ENCODE assay signal across 2 cellular contexts in the genomic region with DNA sequence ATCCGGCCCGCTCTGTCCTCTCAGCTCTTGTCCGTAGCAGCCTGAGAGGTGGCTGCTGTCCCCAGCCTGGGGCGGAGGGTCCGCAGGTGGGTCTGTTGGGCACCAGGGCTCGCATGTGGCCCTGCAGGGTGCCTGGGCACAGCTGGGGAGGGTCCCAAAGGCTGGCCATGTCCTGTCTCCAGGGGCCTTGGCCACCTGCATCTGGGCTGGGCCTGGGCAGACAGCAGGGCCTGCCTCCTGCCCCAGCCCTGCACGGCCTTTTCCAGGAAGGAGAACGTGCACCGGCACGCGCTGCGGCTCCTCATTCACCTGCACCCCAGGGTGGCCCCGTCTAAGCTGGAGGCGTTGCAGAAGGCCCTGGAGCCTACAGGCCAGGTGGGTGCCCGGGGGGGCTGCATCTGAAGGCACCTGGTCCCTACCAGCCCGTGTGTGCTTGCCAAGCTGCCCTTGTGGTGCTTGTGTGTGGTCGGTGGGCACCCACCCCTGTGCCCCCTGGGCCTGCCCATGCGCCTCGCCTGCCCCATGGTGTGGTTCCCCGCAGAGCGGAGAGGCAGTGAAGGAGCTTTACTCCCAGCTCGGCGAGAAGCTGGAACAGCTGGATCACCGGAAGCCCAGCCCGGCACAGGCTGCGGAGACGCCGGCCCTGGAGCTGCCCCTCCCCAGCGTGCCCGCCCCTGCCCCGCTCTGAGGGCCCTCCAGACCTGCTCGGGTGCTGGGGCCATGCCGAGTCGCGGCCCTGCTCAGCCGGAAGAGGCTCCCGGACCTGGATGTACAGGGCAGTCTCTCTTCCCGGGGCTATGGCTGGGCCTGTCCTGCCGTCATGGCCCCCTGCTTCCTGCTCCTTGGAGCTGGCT.
TF ChIP-seq lines count a peak whose summit lies in the region.

No MANE protein-coding gene starts in this region.

TF ChIP-seq in GM23338, 12 proteins besides CTCF, POLR2A, EP300 and RAD21 (continues in another document):
- TF ChIP-seq JUNB (IDR thresholded peaks at IDR 0.05; ENCODE audit: unreplicated experiment), result no peak
- TF ChIP-seq ZNF114 (CRISPR knock-in tag; IDR thresholded peaks at IDR 0.05), result no peak
- no peak for TF ChIP-seq STAT1 (IDR thresholded peaks at IDR 0.05; ENCODE audit: unreplicated experiment)
- no peak for TF ChIP-seq ZNF331 (CRISPR knock-in tag; IDR thresholded peaks at IDR 0.05; ENCODE audit: low read depth)
- TF ChIP-seq, protein P1, sequence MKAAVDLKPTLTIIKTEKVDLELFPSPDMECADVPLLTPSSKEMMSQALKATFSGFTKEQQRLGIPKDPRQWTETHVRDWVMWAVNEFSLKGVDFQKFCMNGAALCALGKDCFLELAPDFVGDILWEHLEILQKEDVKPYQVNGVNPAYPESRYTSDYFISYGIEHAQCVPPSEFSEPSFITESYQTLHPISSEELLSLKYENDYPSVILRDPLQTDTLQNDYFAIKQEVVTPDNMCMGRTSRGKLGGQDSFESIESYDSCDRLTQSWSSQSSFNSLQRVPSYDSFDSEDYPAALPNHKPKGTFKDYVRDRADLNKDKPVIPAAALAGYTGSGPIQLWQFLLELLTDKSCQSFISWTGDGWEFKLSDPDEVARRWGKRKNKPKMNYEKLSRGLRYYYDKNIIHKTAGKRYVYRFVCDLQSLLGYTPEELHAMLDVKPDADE (IDR thresholded peaks at IDR 0.05), result no peak
- TF ChIP-seq EZH2phosphoT487 (IDR thresholded peaks at IDR 0.05; ENCODE audit: unreplicated experiment), result no peak
- TF ChIP-seq NANOG (IDR thresholded peaks at IDR 0.05; ENCODE audit: borderline replicate concordance), result no peak
- TF ChIP-seq CREB1 (CRISPR knock-in tag; IDR thresholded peaks at IDR 0.05; ENCODE audit: low read depth), result no peak
- TF ChIP-seq EZH2 (IDR thresholded peaks at IDR 0.05; ENCODE audit: low read depth, unreplicated experiment), result no peak
- TF ChIP-seq POLR2AphosphoS5 (IDR thresholded peaks at IDR 0.05; ENCODE audit: low read depth), result no peak
- TF ChIP-seq, protein P2, sequence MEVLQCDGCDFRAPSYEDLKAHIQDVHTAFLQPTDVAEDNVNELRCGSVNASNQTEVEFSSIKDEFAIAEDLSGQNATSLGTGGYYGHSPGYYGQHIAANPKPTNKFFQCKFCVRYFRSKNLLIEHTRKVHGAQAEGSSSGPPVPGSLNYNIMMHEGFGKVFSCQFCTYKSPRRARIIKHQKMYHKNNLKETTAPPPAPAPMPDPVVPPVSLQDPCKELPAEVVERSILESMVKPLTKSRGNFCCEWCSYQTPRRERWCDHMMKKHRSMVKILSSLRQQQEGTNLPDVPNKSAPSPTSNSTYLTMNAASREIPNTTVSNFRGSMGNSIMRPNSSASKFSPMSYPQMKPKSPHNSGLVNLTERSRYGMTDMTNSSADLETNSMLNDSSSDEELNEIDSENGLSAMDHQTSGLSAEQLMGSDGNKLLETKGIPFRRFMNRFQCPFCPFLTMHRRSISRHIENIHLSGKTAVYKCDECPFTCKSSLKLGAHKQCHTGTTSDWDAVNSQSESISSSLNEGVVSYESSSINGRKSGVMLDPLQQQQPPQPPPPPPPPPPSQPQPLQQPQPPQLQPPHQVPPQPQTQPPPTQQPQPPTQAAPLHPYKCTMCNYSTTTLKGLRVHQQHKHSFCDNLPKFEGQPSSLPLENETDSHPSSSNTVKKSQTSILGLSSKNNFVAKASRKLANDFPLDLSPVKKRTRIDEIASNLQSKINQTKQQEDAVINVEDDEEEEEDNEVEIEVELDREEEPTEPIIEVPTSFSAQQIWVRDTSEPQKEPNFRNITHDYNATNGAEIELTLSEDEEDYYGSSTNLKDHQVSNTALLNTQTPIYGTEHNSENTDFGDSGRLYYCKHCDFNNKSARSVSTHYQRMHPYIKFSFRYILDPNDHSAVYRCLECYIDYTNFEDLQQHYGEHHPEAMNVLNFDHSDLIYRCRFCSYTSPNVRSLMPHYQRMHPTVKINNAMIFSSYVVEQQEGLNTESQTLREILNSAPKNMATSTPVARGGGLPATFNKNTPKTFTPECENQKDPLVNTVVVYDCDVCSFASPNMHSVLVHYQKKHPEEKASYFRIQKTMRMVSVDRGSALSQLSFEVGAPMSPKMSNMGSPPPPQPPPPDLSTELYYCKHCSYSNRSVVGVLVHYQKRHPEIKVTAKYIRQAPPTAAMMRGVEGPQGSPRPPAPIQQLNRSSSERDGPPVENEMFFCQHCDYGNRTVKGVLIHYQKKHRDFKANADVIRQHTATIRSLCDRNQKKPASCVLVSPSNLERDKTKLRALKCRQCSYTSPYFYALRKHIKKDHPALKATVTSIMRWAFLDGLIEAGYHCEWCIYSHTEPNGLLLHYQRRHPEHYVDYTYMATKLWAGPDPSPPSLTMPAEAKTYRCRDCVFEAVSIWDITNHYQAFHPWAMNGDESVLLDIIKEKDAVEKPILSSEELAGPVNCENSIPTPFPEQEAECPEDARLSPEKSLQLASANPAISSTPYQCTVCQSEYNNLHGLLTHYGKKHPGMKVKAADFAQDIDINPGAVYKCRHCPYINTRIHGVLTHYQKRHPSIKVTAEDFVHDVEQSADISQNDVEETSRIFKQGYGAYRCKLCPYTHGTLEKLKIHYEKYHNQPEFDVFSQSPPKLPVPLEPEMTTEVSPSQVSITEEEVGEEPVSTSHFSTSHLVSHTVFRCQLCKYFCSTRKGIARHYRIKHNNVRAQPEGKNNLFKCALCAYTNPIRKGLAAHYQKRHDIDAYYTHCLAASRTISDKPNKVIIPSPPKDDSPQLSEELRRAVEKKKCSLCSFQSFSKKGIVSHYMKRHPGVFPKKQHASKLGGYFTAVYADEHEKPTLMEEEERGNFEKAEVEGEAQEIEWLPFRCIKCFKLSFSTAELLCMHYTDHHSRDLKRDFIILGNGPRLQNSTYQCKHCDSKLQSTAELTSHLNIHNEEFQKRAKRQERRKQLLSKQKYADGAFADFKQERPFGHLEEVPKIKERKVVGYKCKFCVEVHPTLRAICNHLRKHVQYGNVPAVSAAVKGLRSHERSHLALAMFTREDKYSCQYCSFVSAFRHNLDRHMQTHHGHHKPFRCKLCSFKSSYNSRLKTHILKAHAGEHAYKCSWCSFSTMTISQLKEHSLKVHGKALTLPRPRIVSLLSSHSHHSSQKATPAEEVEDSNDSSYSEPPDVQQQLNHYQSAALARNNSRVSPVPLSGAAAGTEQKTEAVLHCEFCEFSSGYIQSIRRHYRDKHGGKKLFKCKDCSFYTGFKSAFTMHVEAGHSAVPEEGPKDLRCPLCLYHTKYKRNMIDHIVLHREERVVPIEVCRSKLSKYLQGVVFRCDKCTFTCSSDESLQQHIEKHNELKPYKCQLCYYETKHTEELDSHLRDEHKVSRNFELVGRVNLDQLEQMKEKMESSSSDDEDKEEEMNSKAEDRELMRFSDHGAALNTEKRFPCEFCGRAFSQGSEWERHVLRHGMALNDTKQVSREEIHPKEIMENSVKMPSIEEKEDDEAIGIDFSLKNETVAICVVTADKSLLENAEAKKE (CRISPR knock-in tag; IDR thresholded peaks at IDR 0.05), result no peak

TF ChIP-seq in WTC11, 78 proteins besides CTCF, POLR2A, EP300 and RAD21:
- TF ChIP-seq JUN (CRISPR knock-in tag; IDR thresholded peaks at IDR 0.05), result no peak
